ENCODE assay signal across 12 cellular contexts in the genomic region with DNA sequence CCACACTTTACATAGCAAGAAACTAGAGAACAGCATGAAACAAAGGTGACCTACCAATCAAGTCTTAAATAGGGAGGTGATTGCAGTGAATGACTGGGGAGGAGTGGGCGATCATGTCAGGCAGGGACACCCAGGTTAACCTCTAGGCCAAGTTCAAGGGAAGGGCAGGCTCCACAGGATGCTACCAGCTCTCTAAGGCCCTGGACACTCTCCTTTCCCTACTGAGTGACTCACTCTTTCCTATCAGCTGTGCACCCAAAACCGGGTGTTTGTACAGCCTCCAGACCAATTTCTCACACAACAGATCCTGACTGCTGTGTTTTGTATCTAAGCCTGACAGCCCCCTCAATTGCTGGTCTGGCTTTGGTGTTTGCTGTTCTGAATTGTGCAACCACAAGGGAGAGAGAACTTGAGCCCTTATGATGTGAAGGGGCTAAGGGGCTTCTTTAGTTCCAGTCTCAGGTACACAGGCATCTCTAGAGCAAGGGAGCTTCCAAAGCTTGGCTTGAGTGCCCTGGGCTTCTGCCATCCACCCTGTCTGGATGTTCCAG.
A peak's percentile ranks its signal among the peaks of the same experiment; 100 is the strongest.
DNase-seq lines count a peak whose midpoint lies in the region; ATAC-seq, FAIRE-seq and TF ChIP-seq lines count a peak whose summit lies in the region.
"Had no signal": no experiment of that assay in that cellular context is flagged by ENCODE, and none has a peak within 500 bp of the region (broad histone marks: within the 10 kb centered on the region; RNA-seq: fewer than 3 reads in every experiment).

No MANE protein-coding gene starts in this region.

- H3K9ac ChIP-seq in astrocyte (ENCODE audit: low read length), result no peak overlapping the region

- no peak for TF ChIP-seq CTCF in astrocyte (IDR thresholded peaks at IDR 0.05; ENCODE audit: insufficient read depth, low read depth, low read length)
- TF ChIP-seq CTCF in lower lobe of right lung (IDR thresholded peaks at IDR 0.05), result no peak

- no peak overlapping the region for H2AFZ ChIP-seq in astrocyte (ENCODE audit: low read depth, low read length)

- peak; percentile 45 to 47 for ATAC-seq in lower lobe of right lung

- in situ Hi-C loops in KBM-7 (cut with MboI; ENCODE audit: low pct_unique_long_range_greater_than_20kb, low sequenced_read_pairs), result no loop called here

- H3K4me3 ChIP-seq in astrocyte (ENCODE audit: insufficient read depth, low read depth, low read length) (no peak overlapping the region), lower lobe of right lung (no peak overlapping the region)

- H3K36me3 ChIP-seq in astrocyte (ENCODE audit: insufficient read depth, low read length) (no peaks in the 10 kb centered on the region), lower lobe of right lung (peaks cover 4% of the 10 kb centered on the region)

- peaks cover 5% of the 10 kb centered on the region for H3K4me1 Mint-ChIP-seq in astrocyte (ENCODE audit: low read depth, unreplicated experiment)

- no peak for FAIRE-seq in astrocyte (lab: Jason Lieb, UNC)

- no peaks in the 10 kb centered on the region for H3K79me2 ChIP-seq in astrocyte (ENCODE audit: insufficient read depth, low read length)

- H3K27ac ChIP-seq in astrocyte (ENCODE audit: low read depth, low read length), result no peak overlapping the region
- no peak overlapping the region for H3K27ac ChIP-seq in lower lobe of right lung

- H3K27me3 Mint-ChIP-seq in astrocyte (ENCODE audit: low read depth, unreplicated experiment), result peaks cover 18% of the 10 kb centered on the region

- no peak overlapping the region for H3K27ac Mint-ChIP-seq in astrocyte (ENCODE audit: unreplicated experiment)

- H3K4me2 ChIP-seq in astrocyte (ENCODE audit: low read length), result no peak overlapping the region

- DNase-seq in AML-193 (lab: John Stamatoyannopoulos, UW), result peak; percentile 5 to 11
- DNase-seq in KBM-7, result peak; percentile 49
- DNase-seq in astrocyte (ENCODE audit: low read depth), result peak; percentile 86
- DNase-seq in lower lobe of right lung, result no peak
- DNase-seq in posterior cingulate gyrus, result no peak
- DNase-seq in GF-D8 (lab: John Stamatoyannopoulos, UW), result no peak
- no peak for DNase-seq in activated effector memory CD4-positive, alpha-beta T cell treated with anti-CD3 and anti-CD28 coated beads, Interleukin-2, amount 50 U/mL, for 16 hours
- no peak for DNase-seq in NCI-H2081 treated with DMSO at 0.1 percent for 48 hours (lab: John Stamatoyannopoulos, UW)
- DNase-seq: activated CD4-positive, alpha-beta T cell treated with anti-CD3 and anti-CD28 coated beads for 48 hours; DMS79 treated with DMSO at 0.1 percent for 48 hours; NCI-H774; stimulated activated CD4-positive, alpha-beta T cell treated with anti-CD3 and anti-CD28 coated beads, Interleukin-15, amount 100 ng/mL, for 24 hours had no signal

- H3K9me3 ChIP-seq in astrocyte (ENCODE audit: insufficient read depth, low read depth, low read length), result no peaks in the 10 kb centered on the region
- no peaks in the 10 kb centered on the region for H3K9me3 ChIP-seq in lower lobe of right lung

- H3K27me3 ChIP-seq in astrocyte (ENCODE audit: insufficient read depth, low read length) (peaks cover 5% of the 10 kb centered on the region), lower lobe of right lung (ENCODE audit: low read depth) (no peaks in the 10 kb centered on the region)

- H3K4me1 ChIP-seq in astrocyte (ENCODE audit: insufficient read depth, low read length) (no peaks in the 10 kb centered on the region), lower lobe of right lung (peaks cover 17% of the 10 kb centered on the region)

- no peaks in the 10 kb centered on the region for H3K9me3 Mint-ChIP-seq in astrocyte (ENCODE audit: unreplicated experiment)

- H3K36me3 Mint-ChIP-seq in astrocyte (ENCODE audit: low read depth, unreplicated experiment), result no peaks in the 10 kb centered on the region

- intact Hi-C loops in lower lobe of right lung (cut with DNase I) (no loop called here), posterior cingulate gyrus (cut with DNase I) (no loop called here)

- H3K4me3 Mint-ChIP-seq in astrocyte (ENCODE audit: unreplicated experiment), result no peak overlapping the region

- H4K20me1 ChIP-seq in astrocyte (ENCODE audit: insufficient read depth, low read length), result no peaks in the 10 kb centered on the region

Comparison
In these comparisons a context has a peak if more than half of its experiments do, and no peak if none do; other contexts are left out.
1. DNase-seq: peak in AML-193 (2 of 2), KBM-7 (single experiment) and astrocyte (single experiment); none in lower lobe of right lung (single experiment), posterior cingulate gyrus (0 of 10), GF-D8 (single experiment), activated effector memory CD4-positive, alpha-beta T cell treated with anti-CD3 and anti-CD28 coated beads, Interleukin-2, amount 50 U/mL, for 16 hours (single experiment) and NCI-H2081 treated with DMSO at 0.1 percent for 48 hours (single experiment).